ENCODE assay signal across 1 cellular context in the genomic region with DNA sequence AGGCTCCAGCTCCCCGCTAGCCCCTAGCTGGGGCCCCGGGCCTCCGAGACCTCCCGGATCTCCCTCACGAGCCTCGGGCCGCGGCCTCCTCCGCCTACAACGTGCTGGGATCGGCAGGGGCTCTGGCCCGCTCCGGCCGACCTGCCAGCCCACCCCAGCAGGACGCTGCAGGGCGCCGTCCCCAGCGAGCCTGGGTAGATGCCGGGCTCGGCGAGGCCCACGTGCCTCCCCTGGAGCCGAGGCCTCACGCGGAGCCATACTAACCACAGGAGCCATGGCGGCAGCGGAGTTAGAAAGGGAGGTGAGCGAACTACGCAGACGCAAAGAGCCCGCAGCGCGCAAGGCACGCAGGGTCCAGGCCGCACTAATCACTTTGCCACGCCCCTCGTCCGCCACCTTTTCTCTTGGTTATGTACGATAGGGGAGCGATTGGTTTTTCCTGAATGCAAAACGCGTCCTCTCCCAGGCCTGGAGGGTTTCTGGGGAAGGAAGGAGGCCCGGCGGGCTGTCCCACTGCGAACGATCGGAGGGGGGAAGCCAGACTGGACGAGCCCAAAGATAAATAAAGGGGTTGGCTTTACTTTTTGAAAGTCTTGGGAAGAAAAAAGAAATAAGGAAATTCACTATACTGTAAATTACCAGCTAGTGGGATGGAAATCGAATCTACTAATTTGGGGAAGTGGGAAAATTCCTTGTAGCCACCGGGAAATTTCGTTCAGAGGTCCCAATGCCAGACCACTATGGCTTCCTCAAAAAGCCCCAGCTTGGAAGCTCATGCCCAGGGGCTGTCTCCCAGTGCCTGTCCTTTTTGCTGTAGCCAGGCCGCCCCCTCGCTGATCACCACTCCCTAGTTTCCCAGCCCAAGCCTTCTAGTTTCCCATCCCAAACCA.
TF ChIP-seq lines count a peak whose summit lies in the region.

RPL22 (minus strand) TSS at position 298 of the 890 bp plus-strand sequence; CDS start at position 276, 22 bp downstream.

TF ChIP-seq in HepG2, 621 proteins besides CTCF, POLR2A, EP300 and RAD21 (continued from another document and continues in another):
- TF ChIP-seq ZSCAN9 (CRISPR knock-in tag; IDR thresholded peaks at IDR 0.05; ENCODE audit: borderline replicate concordance): peak; percentile 81; the same call in 1 of the 2 replicates
- peak; percentile 86; the same call in 1 of the 2 replicates for TF ChIP-seq ZNF350 (CRISPR knock-in tag; IDR thresholded peaks at IDR 0.05; ENCODE audit: borderline replicate concordance, low read depth)
- no peak for TF ChIP-seq LRRFIP1 (CRISPR knock-in tag; conservative IDR thresholded peaks at IDR 0.05)
- TF ChIP-seq ZBTB26 (CRISPR knock-in tag; IDR thresholded peaks at IDR 0.05; ENCODE audit: borderline replicate concordance): no peak
- TF ChIP-seq GTF3A (CRISPR knock-in tag; conservative IDR thresholded peaks at IDR 0.05): no peak; the same call in 1 of the 2 replicates
- no peak for TF ChIP-seq SYNCRIP (IDR thresholded peaks at IDR 0.05; ENCODE audit: insufficient read depth, low read depth, low read length)
- peak; percentile 61; the same call in 1 of the 2 replicates for TF ChIP-seq AKAP8 (CRISPR knock-in tag; IDR thresholded peaks at IDR 0.05)
- TF ChIP-seq, protein P1, sequence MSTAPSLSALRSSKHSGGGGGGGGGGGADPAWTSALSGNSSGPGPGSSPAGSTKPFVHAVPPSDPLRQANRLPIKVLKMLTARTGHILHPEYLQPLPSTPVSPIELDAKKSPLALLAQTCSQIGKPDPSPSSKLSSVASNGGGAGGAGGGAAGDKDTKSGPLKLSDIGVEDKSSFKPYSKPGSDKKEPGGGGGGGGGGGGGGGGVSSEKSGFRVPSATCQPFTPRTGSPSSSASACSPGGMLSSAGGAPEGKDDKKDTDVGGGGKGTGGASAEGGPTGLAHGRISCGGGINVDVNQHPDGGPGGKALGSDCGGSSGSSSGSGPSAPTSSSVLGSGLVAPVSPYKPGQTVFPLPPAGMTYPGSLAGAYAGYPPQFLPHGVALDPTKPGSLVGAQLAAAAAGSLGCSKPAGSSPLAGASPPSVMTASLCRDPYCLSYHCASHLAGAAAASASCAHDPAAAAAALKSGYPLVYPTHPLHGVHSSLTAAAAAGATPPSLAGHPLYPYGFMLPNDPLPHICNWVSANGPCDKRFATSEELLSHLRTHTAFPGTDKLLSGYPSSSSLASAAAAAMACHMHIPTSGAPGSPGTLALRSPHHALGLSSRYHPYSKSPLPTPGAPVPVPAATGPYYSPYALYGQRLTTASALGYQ (CRISPR knock-in tag; IDR thresholded peaks at IDR 0.05): peak; percentile 87
- no peak for TF ChIP-seq REXO4 (CRISPR knock-in tag; IDR thresholded peaks at IDR 0.05; ENCODE audit: borderline replicate concordance)
- TF ChIP-seq RORA (CRISPR knock-in tag; IDR thresholded peaks at IDR 0.05): no peak
- peak; percentile 95 for TF ChIP-seq SP5 (CRISPR knock-in tag; IDR thresholded peaks at IDR 0.05; ENCODE audit: borderline replicate concordance, low read depth)
- TF ChIP-seq HDAC6 (IDR thresholded peaks at IDR 0.05; ENCODE audit: low read depth, low read length): no peak
- TF ChIP-seq DZIP1 (CRISPR knock-in tag; IDR thresholded peaks at IDR 0.05): no peak
- TF ChIP-seq ZBTB20 (CRISPR knock-in tag; IDR thresholded peaks at IDR 0.05; ENCODE audit: borderline replicate concordance, low read depth): peak; percentile 75; the same call in 1 of the 2 replicates
- TF ChIP-seq ZNF691 (CRISPR knock-in tag; IDR thresholded peaks at IDR 0.05; ENCODE audit: borderline replicate concordance, low read depth): 0 out of 2 replicates have a peak, but pooled peaks have one; percentile 70
- TF ChIP-seq, protein P2, sequence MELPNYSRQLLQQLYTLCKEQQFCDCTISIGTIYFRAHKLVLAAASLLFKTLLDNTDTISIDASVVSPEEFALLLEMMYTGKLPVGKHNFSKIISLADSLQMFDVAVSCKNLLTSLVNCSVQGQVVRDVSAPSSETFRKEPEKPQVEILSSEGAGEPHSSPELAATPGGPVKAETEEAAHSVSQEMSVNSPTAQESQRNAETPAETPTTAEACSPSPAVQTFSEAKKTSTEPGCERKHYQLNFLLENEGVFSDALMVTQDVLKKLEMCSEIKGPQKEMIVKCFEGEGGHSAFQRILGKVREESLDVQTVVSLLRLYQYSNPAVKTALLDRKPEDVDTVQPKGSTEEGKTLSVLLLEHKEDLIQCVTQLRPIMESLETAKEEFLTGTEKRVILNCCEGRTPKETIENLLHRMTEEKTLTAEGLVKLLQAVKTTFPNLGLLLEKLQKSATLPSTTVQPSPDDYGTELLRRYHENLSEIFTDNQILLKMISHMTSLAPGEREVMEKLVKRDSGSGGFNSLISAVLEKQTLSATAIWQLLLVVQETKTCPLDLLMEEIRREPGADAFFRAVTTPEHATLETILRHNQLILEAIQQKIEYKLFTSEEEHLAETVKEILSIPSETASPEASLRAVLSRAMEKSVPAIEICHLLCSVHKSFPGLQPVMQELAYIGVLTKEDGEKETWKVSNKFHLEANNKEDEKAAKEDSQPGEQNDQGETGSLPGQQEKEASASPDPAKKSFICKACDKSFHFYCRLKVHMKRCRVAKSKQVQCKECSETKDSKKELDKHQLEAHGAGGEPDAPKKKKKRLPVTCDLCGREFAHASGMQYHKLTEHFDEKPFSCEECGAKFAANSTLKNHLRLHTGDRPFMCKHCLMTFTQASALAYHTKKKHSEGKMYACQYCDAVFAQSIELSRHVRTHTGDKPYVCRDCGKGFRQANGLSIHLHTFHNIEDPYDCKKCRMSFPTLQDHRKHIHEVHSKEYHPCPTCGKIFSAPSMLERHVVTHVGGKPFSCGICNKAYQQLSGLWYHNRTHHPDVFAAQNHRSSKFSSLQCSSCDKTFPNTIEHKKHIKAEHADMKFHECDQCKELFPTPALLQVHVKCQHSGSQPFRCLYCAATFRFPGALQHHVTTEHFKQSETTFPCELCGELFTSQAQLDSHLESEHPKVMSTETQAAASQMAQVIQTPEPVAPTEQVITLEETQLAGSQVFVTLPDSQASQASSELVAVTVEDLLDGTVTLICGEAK (IDR thresholded peaks at IDR 0.05): no peak
- TF ChIP-seq, protein P2 (CRISPR knock-in tag; IDR thresholded peaks at IDR 0.05): peak; percentile 78
- 0 out of 2 replicates have a peak, but pooled peaks have one; percentile 67 for TF ChIP-seq RARG (CRISPR knock-in tag; IDR thresholded peaks at IDR 0.05; ENCODE audit: low read depth)
- TF ChIP-seq, protein P3, sequence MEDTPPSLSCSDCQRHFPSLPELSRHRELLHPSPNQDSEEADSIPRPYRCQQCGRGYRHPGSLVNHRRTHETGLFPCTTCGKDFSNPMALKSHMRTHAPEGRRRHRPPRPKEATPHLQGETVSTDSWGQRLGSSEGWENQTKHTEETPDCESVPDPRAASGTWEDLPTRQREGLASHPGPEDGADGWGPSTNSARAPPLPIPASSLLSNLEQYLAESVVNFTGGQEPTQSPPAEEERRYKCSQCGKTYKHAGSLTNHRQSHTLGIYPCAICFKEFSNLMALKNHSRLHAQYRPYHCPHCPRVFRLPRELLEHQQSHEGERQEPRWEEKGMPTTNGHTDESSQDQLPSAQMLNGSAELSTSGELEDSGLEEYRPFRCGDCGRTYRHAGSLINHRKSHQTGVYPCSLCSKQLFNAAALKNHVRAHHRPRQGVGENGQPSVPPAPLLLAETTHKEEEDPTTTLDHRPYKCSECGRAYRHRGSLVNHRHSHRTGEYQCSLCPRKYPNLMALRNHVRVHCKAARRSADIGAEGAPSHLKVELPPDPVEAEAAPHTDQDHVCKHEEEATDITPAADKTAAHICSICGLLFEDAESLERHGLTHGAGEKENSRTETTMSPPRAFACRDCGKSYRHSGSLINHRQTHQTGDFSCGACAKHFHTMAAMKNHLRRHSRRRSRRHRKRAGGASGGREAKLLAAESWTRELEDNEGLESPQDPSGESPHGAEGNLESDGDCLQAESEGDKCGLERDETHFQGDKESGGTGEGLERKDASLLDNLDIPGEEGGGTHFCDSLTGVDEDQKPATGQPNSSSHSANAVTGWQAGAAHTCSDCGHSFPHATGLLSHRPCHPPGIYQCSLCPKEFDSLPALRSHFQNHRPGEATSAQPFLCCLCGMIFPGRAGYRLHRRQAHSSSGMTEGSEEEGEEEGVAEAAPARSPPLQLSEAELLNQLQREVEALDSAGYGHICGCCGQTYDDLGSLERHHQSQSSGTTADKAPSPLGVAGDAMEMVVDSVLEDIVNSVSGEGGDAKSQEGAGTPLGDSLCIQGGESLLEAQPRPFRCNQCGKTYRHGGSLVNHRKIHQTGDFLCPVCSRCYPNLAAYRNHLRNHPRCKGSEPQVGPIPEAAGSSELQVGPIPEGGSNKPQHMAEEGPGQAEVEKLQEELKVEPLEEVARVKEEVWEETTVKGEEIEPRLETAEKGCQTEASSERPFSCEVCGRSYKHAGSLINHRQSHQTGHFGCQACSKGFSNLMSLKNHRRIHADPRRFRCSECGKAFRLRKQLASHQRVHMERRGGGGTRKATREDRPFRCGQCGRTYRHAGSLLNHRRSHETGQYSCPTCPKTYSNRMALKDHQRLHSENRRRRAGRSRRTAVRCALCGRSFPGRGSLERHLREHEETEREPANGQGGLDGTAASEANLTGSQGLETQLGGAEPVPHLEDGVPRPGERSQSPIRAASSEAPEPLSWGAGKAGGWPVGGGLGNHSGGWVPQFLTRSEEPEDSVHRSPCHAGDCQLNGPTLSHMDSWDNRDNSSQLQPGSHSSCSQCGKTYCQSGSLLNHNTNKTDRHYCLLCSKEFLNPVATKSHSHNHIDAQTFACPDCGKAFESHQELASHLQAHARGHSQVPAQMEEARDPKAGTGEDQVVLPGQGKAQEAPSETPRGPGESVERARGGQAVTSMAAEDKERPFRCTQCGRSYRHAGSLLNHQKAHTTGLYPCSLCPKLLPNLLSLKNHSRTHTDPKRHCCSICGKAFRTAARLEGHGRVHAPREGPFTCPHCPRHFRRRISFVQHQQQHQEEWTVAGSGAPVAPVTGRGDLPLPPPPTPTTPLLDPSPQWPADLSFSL (CRISPR knock-in tag; IDR thresholded peaks at IDR 0.05): no peak
